Comparison of ENCODE assay signal across 9 cellular contexts in the genomic region with DNA sequence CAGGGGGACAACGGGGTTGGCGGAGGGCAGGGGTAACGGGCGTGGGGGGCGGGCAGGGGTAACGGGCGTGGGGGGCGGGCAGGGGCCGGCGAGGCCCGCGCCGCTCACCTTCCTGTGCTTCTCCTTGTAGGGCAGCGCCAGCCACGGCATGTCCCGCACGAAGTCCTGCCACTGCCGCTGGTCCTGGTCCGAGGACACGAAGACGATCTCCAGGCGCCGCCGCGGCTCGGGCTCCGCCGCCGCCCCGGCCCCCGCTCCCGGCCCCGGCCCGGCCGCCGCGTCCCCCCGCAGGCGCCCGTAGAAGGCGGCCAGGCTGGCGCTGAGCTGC. TPM values are rescaled to one million over a fixed set of nuclear protein-coding genes. Genes with fewer than 3 reads are reported as not detected.
DNase-seq lines count a peak whose midpoint lies in the region; ATAC-seq and TF ChIP-seq lines count a peak whose summit lies in the region.
"Had no signal": no experiment of that assay in that cellular context is flagged by ENCODE, and none has a peak within 500 bp of the region (broad histone marks: within the 10 kb centered on the region; RNA-seq: fewer than 3 reads in every experiment).

No MANE protein-coding gene starts in this region.

- H3K27me3 ChIP-seq in duodenal mucosa (ENCODE audit: control insufficient read depth in 1 of 2, insufficient read depth in 2 of 2, low read length in 2 of 2) (peaks cover 12 to 20% of the 10 kb centered on the region in 2 donors), neuron (ENCODE audit: insufficient read depth, low read length) (no peaks in the 10 kb centered on the region)

- H3K4me3 Mint-ChIP-seq in activated CD4-positive, alpha-beta memory T cell treated with anti-CD3 and anti-CD28 coated beads, Interleukin-2, amount 10 ng/mL, durations not matched to agents 7 days and 5 days: no peak overlapping the region

- H3K4me3 ChIP-seq in duodenal mucosa (ENCODE audit: low read depth in 1 of 2, low read length in 2 of 2) (peak overlapping the region in 1 of 2 donors; percentile 61), neuron (ENCODE audit: low read length) (peak overlapping the region; percentile 80)

- peak; percentile 34 for ATAC-seq in HG03520 (IDR thresholded peaks at IDR 0.05; ENCODE audit: unreplicated experiment)

- no peaks in the 10 kb centered on the region for H3K36me3 Mint-ChIP-seq in activated CD4-positive, alpha-beta memory T cell treated with anti-CD3 and anti-CD28 coated beads, Interleukin-2, amount 10 ng/mL, durations not matched to agents 7 days and 5 days (ENCODE audit: low read depth)

- no peaks in the 10 kb centered on the region for H3K9me3 Mint-ChIP-seq in activated CD4-positive, alpha-beta memory T cell treated with anti-CD3 and anti-CD28 coated beads, Interleukin-2, amount 10 ng/mL, durations not matched to agents 7 days and 5 days
- H3K9me3 Mint-ChIP-seq: central memory CD8-positive, alpha-beta T cell had no signal

- no peak overlapping the region for H3K27ac Mint-ChIP-seq in activated CD4-positive, alpha-beta memory T cell treated with anti-CD3 and anti-CD28 coated beads, Interleukin-2, amount 10 ng/mL, durations not matched to agents 7 days and 5 days

- no peak for TF ChIP-seq CTCF in C4-2B (conservative IDR thresholded peaks at IDR 0.05)

- peaks cover 33% of the 10 kb centered on the region for H3K27me3 Mint-ChIP-seq in activated CD4-positive, alpha-beta memory T cell treated with anti-CD3 and anti-CD28 coated beads, Interleukin-2, amount 10 ng/mL, durations not matched to agents 7 days and 5 days

- CTCF ChIA-PET in activated CD4-positive, alpha-beta memory T cell treated with anti-CD3 and anti-CD28 coated beads, Interleukin-2, amount 10 ng/mL, durations not matched to agents 7 days and 5 days (lab: Charles Lee): interaction anchor here (1.3 to 3.0 kb wide), 4 partner anchors 17 to 185 kb away, joined by 5 to 42 read pairs (median 8); partner anchors contain the start of gene TIMM22

- no peak overlapping the region for H2AFZ ChIP-seq in neuron (ENCODE audit: low read depth, low read length)

- H3K27ac ChIP-seq in C4-2B (peak overlapping the region; percentile 38; the same call in 1 of the 2 replicates), duodenal mucosa (ENCODE audit: low read depth, low read length) (peak overlapping the region; percentile 10)

- H3K4me1 ChIP-seq in duodenal mucosa (ENCODE audit: control insufficient read depth in 1 of 2, insufficient read depth in 2 of 2, low read length in 2 of 2): peaks cover 4 to 13% of the 10 kb centered on the region in 2 donors
- peaks cover 26% of the 10 kb centered on the region for H3K4me1 ChIP-seq in neuron (ENCODE audit: insufficient read depth, low read length)

- intact Hi-C loops in posterior vena cava (cut with DNase I): loop anchor here in 1 of 2 donors (5.0 kb wide), 1 partner anchor 107 kb away; no protein-coding TSS in a partner anchor

- no peak overlapping the region for H3K9ac ChIP-seq in duodenal mucosa (ENCODE audit: low read depth in 1 of 2, low read length in 2 of 2)

- H3K4me1 Mint-ChIP-seq in activated CD4-positive, alpha-beta memory T cell treated with anti-CD3 and anti-CD28 coated beads, Interleukin-2, amount 10 ng/mL, durations not matched to agents 7 days and 5 days: peaks cover 16% of the 10 kb centered on the region

- POLR2A ChIA-PET in activated CD4-positive, alpha-beta memory T cell treated with anti-CD3 and anti-CD28 coated beads, Interleukin-2, amount 10 ng/mL, durations not matched to agents 7 days and 5 days (lab: Charles Lee): interaction anchor here (0.5 to 2.2 kb wide), 4 partner anchors 21 to 264 kb away, joined by 3 to 10 read pairs (median 4); partner anchors contain the start of genes GEMIN4, GLOD4 and MRM3

- H3K9me3 ChIP-seq in duodenal mucosa (ENCODE audit: control insufficient read depth in 1 of 2, low read length in 2 of 2) (no peaks in the 10 kb centered on the region), neuron (ENCODE audit: low read length) (no peaks in the 10 kb centered on the region)

- H3K36me3 ChIP-seq in duodenal mucosa (ENCODE audit: control insufficient read depth in 1 of 2, insufficient read depth in 2 of 2, low read length in 2 of 2): no peaks in the 10 kb centered on the region
- H3K36me3 ChIP-seq in neuron (ENCODE audit: insufficient read depth, low read length): peaks cover 4% of the 10 kb centered on the region

- DNase-seq in activated CD4-positive, alpha-beta memory T cell treated with anti-CD3 and anti-CD28 coated beads, Interleukin-2, amount 10 ng/mL, durations not matched to agents 7 days and 5 days: no peak
- no peak for DNase-seq in posterior vena cava (ENCODE audit: low spot score)
- DNase-seq in NCI-H446 (lab: John Stamatoyannopoulos, UW): no peak
- DNase-seq in NCI-H69 (lab: John Stamatoyannopoulos, UW): no peak

RNA-seq across cellular contexts. Expression of gene NXN, which starts 0.4 kb away (rescaled TPM):
- under 1 TPM; 0.23 to 0.30 TPM for total RNA-seq in activated CD4-positive, alpha-beta memory T cell treated with anti-CD3 and anti-CD28 coated beads, Interleukin-2, amount 10 ng/mL, durations not matched to agents 7 days and 5 days
- 10 to 100 TPM; 34.8 to 46.3 TPM for total RNA-seq in posterior vena cava

RNA-seq across cellular contexts. Expression of gene TIMM22, which starts 17.8 kb away (rescaled TPM):
- 1 to 10 TPM; 8.1 to 8.2 TPM for total RNA-seq in activated CD4-positive, alpha-beta memory T cell treated with anti-CD3 and anti-CD28 coated beads, Interleukin-2, amount 10 ng/mL, durations not matched to agents 7 days and 5 days
- 1 to 10 TPM; 8.0 to 8.4 TPM for total RNA-seq in posterior vena cava

Comparison
In these comparisons a context has a peak if more than half of its experiments do, and no peak if none do; other contexts are left out.
1. RNA of gene NXN, which starts 0.4 kb away (total RNA-seq): 34.8 to 46.3 TPM in posterior vena cava; 0.23 to 0.30 TPM in activated CD4-positive, alpha-beta memory T cell treated with anti-CD3 and anti-CD28 coated beads, Interleukin-2, amount 10 ng/mL, durations not matched to agents 7 days and 5 days; every median in the first group is over 10 times any median in the second.